In the genomic region with DNA sequence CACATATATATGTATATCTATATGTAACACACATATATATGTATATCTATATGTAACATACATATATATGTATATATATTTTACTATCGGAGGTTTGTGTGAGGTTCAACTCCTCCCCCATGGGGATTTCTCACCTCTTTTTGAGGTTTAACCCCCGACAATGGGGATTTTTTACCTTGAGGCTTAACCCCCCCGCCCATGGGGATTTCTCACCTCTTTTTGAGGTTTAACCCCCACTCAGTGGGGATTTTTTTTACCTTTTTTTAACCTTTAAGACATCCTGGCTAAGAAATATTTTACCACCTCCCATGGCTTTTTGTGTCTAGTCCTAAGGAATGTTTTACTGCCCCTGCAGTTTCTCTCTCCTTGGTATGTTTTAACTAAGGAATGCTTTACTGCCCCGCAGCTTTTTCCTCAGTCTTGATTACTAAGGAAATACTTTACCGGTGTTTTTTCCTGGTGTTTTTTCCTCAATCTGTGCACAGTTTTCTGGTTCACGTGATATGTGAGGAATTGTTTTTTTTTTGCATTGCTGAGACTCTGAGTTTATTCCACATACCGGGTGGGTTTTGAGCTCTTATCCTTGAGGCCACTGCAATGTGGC, we compare ENCODE assay signal across 10 cellular contexts.
DNase-seq lines count a peak whose midpoint lies in the region; ATAC-seq and TF ChIP-seq lines count a peak whose summit lies in the region.
"Had no signal": no experiment of that assay in that cellular context is flagged by ENCODE, and none has a peak within 500 bp of the region (broad histone marks: within the 10 kb centered on the region; RNA-seq: fewer than 3 reads in every experiment).

No MANE protein-coding gene starts in this region.

- no peaks in the 10 kb centered on the region for H3K9me3 Mint-ChIP-seq in activated CD8-positive, alpha-beta T cell treated with anti-CD3 and anti-CD28 coated beads, Interleukin-2, amount 10 ng/mL, durations not matched to agents 7 days and 5 days (ENCODE audit: insufficient read depth)

- in situ Hi-C loops in GM13976 (cut with MboI; ENCODE audit: low sequenced_read_pairs, unreplicated experiment), result no loop called here

- no peak overlapping the region for H3K4me3 Mint-ChIP-seq in activated CD8-positive, alpha-beta T cell treated with anti-CD3 and anti-CD28 coated beads, Interleukin-2, amount 10 ng/mL, durations not matched to agents 7 days and 5 days
- H3K4me3 Mint-ChIP-seq: WTC11 had no signal

- peaks cover 10% of the 10 kb centered on the region for H3K27me3 Mint-ChIP-seq in activated CD8-positive, alpha-beta T cell treated with anti-CD3 and anti-CD28 coated beads, Interleukin-2, amount 10 ng/mL, durations not matched to agents 7 days and 5 days (ENCODE audit: low read depth)

- DNase-seq in GM13976 (ENCODE audit: low spot score) (peak; percentile 48), SIG-M5 treated with dmso at 0.1 percent for 504 hours (lab: John Stamatoyannopoulos, UW; ENCODE audit: unreplicated experiment) (no peak), left lobe of liver (ENCODE audit: low spot score) (no peak)
- DNase-seq in activated CD8-positive, alpha-beta T cell treated with anti-CD3 and anti-CD28 coated beads, Interleukin-2, amount 10 ng/mL, durations not matched to agents 7 days and 5 days, result peak; percentile 47
- DNase-seq in effector CD8-positive, alpha-beta T cell (lab: John Stamatoyannopoulos, UW), result peak; percentile 14
- DNase-seq in stimulated activated CD4-positive, alpha-beta T cell treated with anti-CD3 and anti-CD28 coated beads, Interleukin-4, amount 100 ng/mL, for 4 hours, result peak; percentile 23 to 63
- DNase-seq: NCI-H1930 had no signal

- no peak for TF ChIP-seq CTCF in GM13976 (IDR thresholded peaks at IDR 0.05; ENCODE audit: borderline replicate concordance, control extremely low read depth, extremely low read depth, insufficient read depth, missing control alignments)

- H3K36me3 Mint-ChIP-seq in activated CD8-positive, alpha-beta T cell treated with anti-CD3 and anti-CD28 coated beads, Interleukin-2, amount 10 ng/mL, durations not matched to agents 7 days and 5 days (ENCODE audit: low read depth), result no peaks in the 10 kb centered on the region

- H3K4me1 Mint-ChIP-seq in activated CD8-positive, alpha-beta T cell treated with anti-CD3 and anti-CD28 coated beads, Interleukin-2, amount 10 ng/mL, durations not matched to agents 7 days and 5 days (ENCODE audit: low read depth), result peaks cover 10% of the 10 kb centered on the region
- H3K4me1 Mint-ChIP-seq: WTC11 had no signal

- H3K27ac Mint-ChIP-seq in activated CD8-positive, alpha-beta T cell treated with anti-CD3 and anti-CD28 coated beads, Interleukin-2, amount 10 ng/mL, durations not matched to agents 7 days and 5 days, result no peak overlapping the region
- H3K27ac Mint-ChIP-seq: WTC11 had no signal

- no peak for ATAC-seq in activated CD8-positive, alpha-beta T cell treated with anti-CD3 and anti-CD28 coated beads, Interleukin-2, amount 10 ng/mL, durations not matched to agents 7 days and 5 days
- ATAC-seq in GM21360 (IDR thresholded peaks at IDR 0.05; ENCODE audit: unreplicated experiment), result no peak
- no peak for ATAC-seq in GM18505 (IDR thresholded peaks at IDR 0.05; ENCODE audit: unreplicated experiment)
- ATAC-seq in left lobe of liver, result no peak
- ATAC-seq: WTC11 had no signal

- POLR2A ChIA-PET in activated CD8-positive, alpha-beta T cell treated with anti-CD3 and anti-CD28 coated beads, Interleukin-2, amount 10 ng/mL, durations not matched to agents 7 days and 5 days (lab: Charles Lee), result no interaction called here

- CTCF ChIA-PET in activated CD8-positive, alpha-beta T cell treated with anti-CD3 and anti-CD28 coated beads, Interleukin-2, amount 10 ng/mL, durations not matched to agents 7 days and 5 days (lab: Charles Lee), result no interaction called here

- no peak for TF ChIP-seq POLR2A in GM18505 (IDR thresholded peaks at IDR 0.05; ENCODE audit: borderline replicate concordance, extremely low read depth, insufficient read depth, insufficient read length)

Comparison
In these comparisons a context has a peak if more than half of its experiments do, and no peak if none do; other contexts are left out.
1. DNase-seq: peak in GM13976 (single experiment), activated CD8-positive, alpha-beta T cell treated with anti-CD3 and anti-CD28 coated beads, Interleukin-2, amount 10 ng/mL, durations not matched to agents 7 days and 5 days (single experiment), effector CD8-positive, alpha-beta T cell (single experiment) and stimulated activated CD4-positive, alpha-beta T cell treated with anti-CD3 and anti-CD28 coated beads, Interleukin-4, amount 100 ng/mL, for 4 hours (2 of 2); none in SIG-M5 treated with dmso at 0.1 percent for 504 hours (single experiment) and left lobe of liver (single experiment).